ENCODE assay signal across 8 cellular contexts in the genomic region with DNA sequence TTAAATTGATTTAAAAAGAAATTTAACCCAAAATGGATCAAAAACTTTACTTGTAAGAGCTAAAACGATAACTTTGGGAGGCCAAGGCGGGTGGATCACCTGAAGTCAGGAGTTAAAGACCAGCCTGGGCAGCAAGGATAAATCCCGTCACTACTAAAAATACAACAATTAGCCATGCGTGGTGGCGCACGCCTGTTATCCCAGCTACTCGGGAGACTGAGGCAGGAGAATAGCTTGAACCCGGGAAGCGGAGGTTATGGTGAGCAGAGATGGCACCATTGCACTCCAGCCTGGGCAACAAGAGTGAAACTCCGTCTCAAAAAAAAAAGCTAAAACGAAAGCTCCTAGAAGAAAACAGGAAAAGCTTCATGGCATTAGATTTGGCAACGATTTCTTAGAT. TPM values are rescaled to one million over a fixed set of nuclear protein-coding genes. Genes with fewer than 3 reads are reported as not detected.
A peak's percentile ranks its signal among the peaks of the same experiment; 100 is the strongest.
DNase-seq lines count a peak whose midpoint lies in the region; ATAC-seq and TF ChIP-seq lines count a peak whose summit lies in the region.
"Not testable (repeated sequence)": the region's sequence is repeated elsewhere in the genome, so short reads cannot be mapped to it uniquely, and the experiment has no call there.

No MANE protein-coding gene starts in this region.

- TF ChIP-seq EP300 in tibial nerve (IDR thresholded peaks at IDR 0.05), result not testable (repeated sequence)

- WGBS in liver, result 58% methylated on average over 12 of the region's 12 CpGs
- WGBS in tibial nerve, 2 donors, result 80 to 83% methylated on average over 12 of the region's 12 CpGs

- not testable (repeated sequence) for TF ChIP-seq CTCF in KMS-11 (conservative IDR thresholded peaks at IDR 0.05; ENCODE audit: low read depth, low read length); SU-DHL-6 (IDR thresholded peaks at IDR 0.05; ENCODE audit: insufficient read depth, low read length, poor library complexity, severe bottlenecking); liver (IDR thresholded peaks at IDR 0.05; ENCODE audit: low read depth, low read length, missing input control); tibial nerve (IDR thresholded peaks at IDR 0.05)

- H3K36me3 Mint-ChIP-seq in CD4-positive, CD25-positive, alpha-beta regulatory T cell, result not testable (repeated sequence)
- H3K36me3 Mint-ChIP-seq in activated naive CD4-positive, alpha-beta T cell treated with anti-CD3 and anti-CD28 coated beads, Interleukin-2, amount 50 U/mL, for 72 hours, result peaks cover 18 to 25% of the 10 kb centered on the region in 2 donors

- not testable (repeated sequence) for H3K36me3 ChIP-seq in CD4-positive, CD25-positive, alpha-beta regulatory T cell (ENCODE audit: control insufficient read depth, insufficient read depth, low read length); KMS-11 (ENCODE audit: insufficient read depth); SU-DHL-6 (ENCODE audit: low read length); endocrine pancreas (ENCODE audit: control insufficient read depth, insufficient read depth, low read length); liver (ENCODE audit: control insufficient read depth in 4 of 4, insufficient read depth in 3 of 4, low read depth in 1 of 4, low read length in 3 of 4); tibial nerve

- not testable (repeated sequence) for ATAC-seq in CD4-positive, CD25-positive, alpha-beta regulatory T cell (ENCODE audit: low read depth in 2 of 2); activated naive CD4-positive, alpha-beta T cell treated with anti-CD3 and anti-CD28 coated beads, Interleukin-2, amount 50 U/mL, for 72 hours; sciatic nerve

- not testable (repeated sequence) for H3K9me3 ChIP-seq in CD4-positive, CD25-positive, alpha-beta regulatory T cell (ENCODE audit: control insufficient read depth in 2 of 2, low read length in 2 of 2); SU-DHL-6 (ENCODE audit: insufficient read depth, low read length); endocrine pancreas (ENCODE audit: control insufficient read depth, low read length); liver (ENCODE audit: control insufficient read depth in 4 of 4, low read length in 3 of 4); tibial nerve

- not testable (repeated sequence) for H3K27me3 Mint-ChIP-seq in CD4-positive, CD25-positive, alpha-beta regulatory T cell

- not testable (repeated sequence) for DNase-seq in CD4-positive, CD25-positive, alpha-beta regulatory T cell; activated naive CD4-positive, alpha-beta T cell treated with anti-CD3 and anti-CD28 coated beads, Interleukin-2, amount 50 U/mL, for 72 hours (ENCODE audit: low spot score in 2 of 2); tibial nerve (ENCODE audit: low spot score in 2 of 2)
- peak; percentile 52 for DNase-seq in sciatic nerve (ENCODE audit: low spot score)

- peak overlapping the region; percentile 84 for H3K4me2 ChIP-seq in KMS-11
- H3K4me2 ChIP-seq in SU-DHL-6 (ENCODE audit: low read depth, low read length, poor library complexity, severe bottlenecking), result peak overlapping the region; percentile 75

- H3K79me2 ChIP-seq in KMS-11 (ENCODE audit: insufficient read depth, low read depth); SU-DHL-6 (ENCODE audit: insufficient read depth, low read length): not testable (repeated sequence)

- H3K4me3 Mint-ChIP-seq in CD4-positive, CD25-positive, alpha-beta regulatory T cell, result peak overlapping the region; percentile 88 to 99 (median 98)

- H3K27ac ChIP-seq in CD4-positive, CD25-positive, alpha-beta regulatory T cell (ENCODE audit: insufficient read depth, low read length, poor library complexity, severe bottlenecking), result peak overlapping the region; percentile 93
- H3K27ac ChIP-seq in KMS-11 (peak overlapping the region; percentile 90; the same call in 1 of the 2 replicates), SU-DHL-6 (ENCODE audit: low read depth, low read length) (peak overlapping the region; percentile 85), liver (ENCODE audit: low read depth in 1 of 2, low read length in 2 of 2) (peak overlapping the region; percentile 93 to 94), tibial nerve (peak overlapping the region in 3 of 4 donors; percentile 92 to 95 (median 94))

- H3K4me3 ChIP-seq in CD4-positive, CD25-positive, alpha-beta regulatory T cell (ENCODE audit: low read depth, low read length), result peak overlapping the region; percentile 88
- not testable (repeated sequence) for H3K4me3 ChIP-seq in KMS-11 (IDR thresholded peaks at IDR 0.05; ENCODE audit: insufficient read depth, low read depth, low read length)
- H3K4me3 ChIP-seq in SU-DHL-6 (ENCODE audit: insufficient read depth, low read length, poor library complexity, severe bottlenecking) (peak overlapping the region; percentile 51), endocrine pancreas (ENCODE audit: control insufficient read depth, insufficient read depth, low read length) (peak overlapping the region; percentile 79), liver (ENCODE audit: low read depth in 1 of 3, low read length in 3 of 3) (peak overlapping the region; percentile 55 to 83 (median 67)), tibial nerve (peak overlapping the region; percentile 43 to 75 (median 61))

- H3K9ac ChIP-seq in KMS-11 (peak overlapping the region; percentile 91; the same call in 1 of the 2 replicates), SU-DHL-6 (ENCODE audit: low read length) (peak overlapping the region; percentile 75), endocrine pancreas (ENCODE audit: control insufficient read depth, insufficient read depth, low read length) (peak overlapping the region; percentile 39), liver (ENCODE audit: low read depth in 1 of 2, low read length in 2 of 2) (peak overlapping the region; percentile 51 to 97)

- H3F3A ChIP-seq in SU-DHL-6 (ENCODE audit: insufficient read depth), result peaks cover 20% of the 10 kb centered on the region

- H4K20me1 ChIP-seq in KMS-11 (ENCODE audit: insufficient read depth); SU-DHL-6 (ENCODE audit: low read depth, low read length): not testable (repeated sequence)

- H3K9me3 Mint-ChIP-seq in CD4-positive, CD25-positive, alpha-beta regulatory T cell; activated naive CD4-positive, alpha-beta T cell treated with anti-CD3 and anti-CD28 coated beads, Interleukin-2, amount 50 U/mL, for 72 hours: not testable (repeated sequence)

- H3K4me1 ChIP-seq in CD4-positive, CD25-positive, alpha-beta regulatory T cell (ENCODE audit: control insufficient read depth, insufficient read depth, low read length, poor library complexity, severe bottlenecking), result peaks cover 37% of the 10 kb centered on the region
- peaks cover 38% of the 10 kb centered on the region for H3K4me1 ChIP-seq in KMS-11 (ENCODE audit: low read depth, poor library complexity, severe bottlenecking)
- H3K4me1 ChIP-seq in endocrine pancreas (ENCODE audit: control insufficient read depth, insufficient read depth, low read length), result not testable (repeated sequence)
- peaks cover 0 to 32% (median 16%) of the 10 kb centered on the region in 4 donors for H3K4me1 ChIP-seq in liver (ENCODE audit: control insufficient read depth in 4 of 4, insufficient read depth in 4 of 4, low read length in 3 of 4)
- H3K4me1 ChIP-seq in tibial nerve, result peaks cover 0 to 43% (median 23%) of the 10 kb centered on the region in 4 donors

- intact Hi-C loops in sciatic nerve (cut with DNase I), result not testable (repeated sequence)

- H3K27me3 ChIP-seq in CD4-positive, CD25-positive, alpha-beta regulatory T cell (ENCODE audit: control insufficient read depth, insufficient read depth, low read length); KMS-11 (ENCODE audit: insufficient read depth, low read depth); SU-DHL-6 (ENCODE audit: low read length); endocrine pancreas (ENCODE audit: control insufficient read depth, insufficient read depth, low read length); liver (ENCODE audit: control insufficient read depth in 4 of 4, insufficient read depth in 4 of 4, low read length in 3 of 4); tibial nerve: not testable (repeated sequence)

- peak overlapping the region; percentile 96 to 99 (median 98) for H3K27ac Mint-ChIP-seq in CD4-positive, CD25-positive, alpha-beta regulatory T cell
- H3K27ac Mint-ChIP-seq in activated naive CD4-positive, alpha-beta T cell treated with anti-CD3 and anti-CD28 coated beads, Interleukin-2, amount 50 U/mL, for 72 hours, result peak overlapping the region; percentile 98 to 99

- H3K9me2 ChIP-seq in SU-DHL-6 (replicated peaks; ENCODE audit: insufficient read depth, low read length), result not testable (repeated sequence)

- H3K4me1 Mint-ChIP-seq in CD4-positive, CD25-positive, alpha-beta regulatory T cell, result peaks cover 18 to 43% (median 27%) of the 10 kb centered on the region in 4 donors

- peak overlapping the region; percentile 88 for H2AFZ ChIP-seq in KMS-11 (ENCODE audit: low read depth)
- peak overlapping the region; percentile 56 for H2AFZ ChIP-seq in SU-DHL-6 (ENCODE audit: low read depth, low read length, severe bottlenecking)

- not testable (repeated sequence) for TF ChIP-seq RAD21 in liver (IDR thresholded peaks at IDR 0.05)

- TF ChIP-seq POLR2A in tibial nerve (IDR thresholded peaks at IDR 0.05), result not testable (repeated sequence)

RNA-seq across cellular contexts. Expression of gene HDDC3, which starts 3.1 kb away (rescaled TPM):
- total RNA-seq in CD4-positive, CD25-positive, alpha-beta regulatory T cell, result 15.6 TPM
- polyA plus RNA-seq in CD4-positive, CD25-positive, alpha-beta regulatory T cell, result 10 to 100 TPM; 24.4 to 36.2 (median 33.3) TPM
- total RNA-seq in activated naive CD4-positive, alpha-beta T cell treated with anti-CD3 and anti-CD28 coated beads, Interleukin-2, amount 50 U/mL, for 72 hours, result 10 to 100 TPM; 18.9 to 32.4 TPM
- total RNA-seq in liver (10 to 100 TPM; 12.5 to 15.3 TPM), sciatic nerve (12.7 TPM), tibial nerve (10 to 100 TPM; 16.5 to 22.5 (median 18.7) TPM)
- polyA plus RNA-seq in liver, result 10 to 100 TPM; 12.9 to 15.4 TPM

RNA-seq across cellular contexts. Expression of gene UNC45A, which starts 5.8 kb away (rescaled TPM):
- total RNA-seq in CD4-positive, CD25-positive, alpha-beta regulatory T cell, result 48.3 TPM
- 10 to 100 TPM; 45.4 to 65.9 (median 59.3) TPM for polyA plus RNA-seq in CD4-positive, CD25-positive, alpha-beta regulatory T cell
- 100 to 1,000 TPM in 1 of 2 donors, 10 to 100 TPM in 1; 75.5 to 112 TPM for total RNA-seq in activated naive CD4-positive, alpha-beta T cell treated with anti-CD3 and anti-CD28 coated beads, Interleukin-2, amount 50 U/mL, for 72 hours
- total RNA-seq in liver (10 to 100 TPM; 30.4 to 31.2 TPM), sciatic nerve (56.8 TPM), tibial nerve (10 to 100 TPM; 47.7 to 64.2 (median 58.4) TPM)
- 10 to 100 TPM; 13.9 to 19.5 TPM for polyA plus RNA-seq in liver

RNA-seq across cellular contexts. Expression of gene RCCD1, which starts 25.4 kb away (rescaled TPM):
- total RNA-seq in CD4-positive, CD25-positive, alpha-beta regulatory T cell, result 6.2 TPM
- polyA plus RNA-seq in CD4-positive, CD25-positive, alpha-beta regulatory T cell, result 1 to 10 TPM; 2.2 to 4.2 (median 3.3) TPM
- 10 to 100 TPM; 37.7 to 58.7 TPM for total RNA-seq in activated naive CD4-positive, alpha-beta T cell treated with anti-CD3 and anti-CD28 coated beads, Interleukin-2, amount 50 U/mL, for 72 hours
- total RNA-seq in liver, result 10 to 100 TPM in 1 of 2 donors, 1 to 10 TPM in 1; 4.1 to 13.3 TPM
- 1 to 10 TPM; 3.6 to 4.6 TPM for polyA plus RNA-seq in liver
- 12.4 TPM for total RNA-seq in sciatic nerve
- 10 to 100 TPM in 3 of 4 donors, 1 to 10 TPM in 1; 8.7 to 15.9 (median 12.5) TPM for total RNA-seq in tibial nerve

RNA-seq across cellular contexts. Expression of gene MAN2A2, which starts 26.1 kb away (rescaled TPM):
- 120 TPM for total RNA-seq in CD4-positive, CD25-positive, alpha-beta regulatory T cell
- polyA plus RNA-seq in CD4-positive, CD25-positive, alpha-beta regulatory T cell, result 1 to 10 TPM; 3.8 to 6.6 (median 5.7) TPM
- total RNA-seq in activated naive CD4-positive, alpha-beta T cell treated with anti-CD3 and anti-CD28 coated beads, Interleukin-2, amount 50 U/mL, for 72 hours, result 100 to 1,000 TPM in 1 of 2 donors, 10 to 100 TPM in 1; 99.8 to 225 TPM
- total RNA-seq in liver, result 100 to 1,000 TPM in 1 of 2 donors, 10 to 100 TPM in 1; 73.9 to 111 TPM
- 10 to 100 TPM; 17.3 to 27.8 TPM for polyA plus RNA-seq in liver
- total RNA-seq in sciatic nerve, result 150 TPM
- total RNA-seq in tibial nerve, result 100 to 1,000 TPM in 3 of 4 donors, 10 to 100 TPM in 1; 83.5 to 178 (median 128) TPM

RNA-seq across cellular contexts. Expression of gene FES, which starts 44.9 kb away (rescaled TPM):
- 3.8 TPM for total RNA-seq in CD4-positive, CD25-positive, alpha-beta regulatory T cell
- polyA plus RNA-seq in CD4-positive, CD25-positive, alpha-beta regulatory T cell, result under 1 TPM in 2 of 4 donors, not detected in 2; 0.13 TPM
- 10 to 100 TPM; 83.9 to 91.4 TPM for total RNA-seq in activated naive CD4-positive, alpha-beta T cell treated with anti-CD3 and anti-CD28 coated beads, Interleukin-2, amount 50 U/mL, for 72 hours
- total RNA-seq in liver (10 to 100 TPM; 42.8 to 43.1 TPM), sciatic nerve (44.8 TPM), tibial nerve (100 to 1,000 TPM in 1 of 4 donors, 10 to 100 TPM in 3; 62.0 to 183 (median 72.1) TPM)
- 10 to 100 TPM; 12.1 to 14.7 TPM for polyA plus RNA-seq in liver

Comparison
In these comparisons a context has a peak if more than half of its experiments do, and no peak if none do; other contexts are left out.
1. H3K9ac ChIP-seq: peak in every context shown above with its lines; median percentile 91 in KMS-11; 75 in SU-DHL-6; 74 in liver; 39 in endocrine pancreas.